ENCODE assay signal across 10 cellular contexts in genomic region chr1:227901906-227902640, GRCh38. TPM values are rescaled to one million over a fixed set of nuclear protein-coding genes. Genes with fewer than 3 reads are reported as not detected.
DNase-seq lines count a peak whose midpoint lies in the region; ATAC-seq and TF ChIP-seq lines count a peak whose summit lies in the region.
"Had no signal": no experiment of that assay in that cellular context is flagged by ENCODE, and none has a peak within 500 bp of the region (broad histone marks: within the 10 kb centered on the region; RNA-seq: fewer than 3 reads in every experiment).

No MANE protein-coding gene starts in this region.

- no peaks in the 10 kb centered on the region for H3K36me3 Mint-ChIP-seq in naive thymus-derived CD4-positive, alpha-beta T cell

- H3K79me2 ChIP-seq in DND-41 (ENCODE audit: insufficient read depth, low read length), result no peaks in the 10 kb centered on the region

- no peak overlapping the region for H3K4me3 Mint-ChIP-seq in naive thymus-derived CD4-positive, alpha-beta T cell

- no peaks in the 10 kb centered on the region for H4K20me1 ChIP-seq in DND-41 (ENCODE audit: insufficient read depth, low read length)

- CTCF ChIA-PET in naive thymus-derived CD4-positive, alpha-beta T cell (lab: Charles Lee), result no interaction called here

- H3K27me3 ChIP-seq in DND-41 (ENCODE audit: insufficient read depth, low read length, poor library complexity) (no peaks in the 10 kb centered on the region), colonic mucosa (no peaks in the 10 kb centered on the region)
- no peaks in the 10 kb centered on the region for H3K27me3 ChIP-seq in naive thymus-derived CD4-positive, alpha-beta T cell (ENCODE audit: control insufficient read depth in 2 of 2, insufficient read depth in 2 of 2, low read length in 2 of 2)

- H3K27me3 Mint-ChIP-seq in naive thymus-derived CD4-positive, alpha-beta T cell, result no peaks in the 10 kb centered on the region

- no peak overlapping the region for H2AFZ ChIP-seq in DND-41 (ENCODE audit: low read depth, low read length)

- H3K4me1 Mint-ChIP-seq in naive thymus-derived CD4-positive, alpha-beta T cell, result peaks cover 0 to 17% (median 9%) of the 10 kb centered on the region in 7 donors

- peak; percentile 14 for TF ChIP-seq CTCF in DND-41 (IDR thresholded peaks at IDR 0.05; ENCODE audit: borderline replicate concordance, extremely low read depth, low read length, poor library complexity, severe bottlenecking)
- TF ChIP-seq CTCF in choroid plexus epithelial cell (conservative IDR thresholded peaks at IDR 0.05; ENCODE audit: low read depth, low read length), result no peak
- TF ChIP-seq CTCF in colonic mucosa (IDR thresholded peaks at IDR 0.05), result no peak

- no peak overlapping the region for H3K4me2 ChIP-seq in DND-41 (ENCODE audit: insufficient read depth, low read length)

- H3K27ac ChIP-seq in DND-41 (ENCODE audit: low read length) (no peak overlapping the region), colonic mucosa (no peak overlapping the region)
- H3K27ac ChIP-seq in naive thymus-derived CD4-positive, alpha-beta T cell (ENCODE audit: low read depth, low read length), result no peak overlapping the region
- H3K27ac ChIP-seq: HL-60 had no signal

- no peak overlapping the region for H3K9ac ChIP-seq in DND-41 (ENCODE audit: low read depth, low read length)
- no peak overlapping the region for H3K9ac ChIP-seq in colonic mucosa (ENCODE audit: low read depth in 2 of 2, low read length in 2 of 2)

- H3K9me3 ChIP-seq in DND-41 (ENCODE audit: insufficient read depth, low read length, severe bottlenecking) (no peaks in the 10 kb centered on the region), colonic mucosa (no peaks in the 10 kb centered on the region)
- H3K9me3 ChIP-seq in naive thymus-derived CD4-positive, alpha-beta T cell (ENCODE audit: control insufficient read depth in 2 of 3, low read length in 3 of 3), result no peaks in the 10 kb centered on the region

- DNase-seq in DND-41 (peak; percentile 16), HT1080 (ENCODE audit: low read depth) (peak; percentile 44), choroid plexus epithelial cell (ENCODE audit: low read depth) (peak; percentile 42), colonic mucosa (no peak)
- peak in 1 of 9 donors; percentile 7 for DNase-seq in naive thymus-derived CD4-positive, alpha-beta T cell
- DNase-seq: NCI-H2081 treated with DMSO at 0.1 percent for 48 hours, small intestine had no signal

- H3K9me3 Mint-ChIP-seq in naive thymus-derived CD4-positive, alpha-beta T cell, result no peaks in the 10 kb centered on the region

- intact Hi-C loops in naive thymus-derived CD4-positive, alpha-beta T cell (cut with micrococcal nuclease), result no loop called here
- intact Hi-C loops in colonic mucosa (cut with DNase I), result no loop called here

- ATAC-seq in DND-41 (ENCODE audit: insufficient read depth, low read depth) (peak; percentile 16; the same call in 1 of the 3 replicates), GM21423 (IDR thresholded peaks at IDR 0.05; ENCODE audit: unreplicated experiment) (no peak), HG03139 (IDR thresholded peaks at IDR 0.05; ENCODE audit: unreplicated experiment) (no peak)
- ATAC-seq in naive thymus-derived CD4-positive, alpha-beta T cell, result no peak

- peak overlapping the region in 5 of 9 donors; percentile 0 to 65 (median 46) for H3K27ac Mint-ChIP-seq in naive thymus-derived CD4-positive, alpha-beta T cell

- POLR2A ChIA-PET in naive thymus-derived CD4-positive, alpha-beta T cell (lab: Charles Lee), result no interaction called here

- H3K36me3 ChIP-seq in DND-41 (ENCODE audit: insufficient read depth, low read length) (no peaks in the 10 kb centered on the region), colonic mucosa (no peaks in the 10 kb centered on the region)
- no peaks in the 10 kb centered on the region for H3K36me3 ChIP-seq in naive thymus-derived CD4-positive, alpha-beta T cell (ENCODE audit: control insufficient read depth in 2 of 3, insufficient read depth in 3 of 3, low read length in 3 of 3)

- H3K4me1 ChIP-seq in DND-41 (ENCODE audit: insufficient read depth, low read length) (no peaks in the 10 kb centered on the region), colonic mucosa (no peaks in the 10 kb centered on the region)
- H3K4me1 ChIP-seq in naive thymus-derived CD4-positive, alpha-beta T cell (ENCODE audit: control insufficient read depth in 2 of 2, insufficient read depth in 2 of 2, low read length in 2 of 2), result no peaks in the 10 kb centered on the region

- H3K4me3 ChIP-seq in DND-41 (ENCODE audit: low read depth in 1 of 2, low read length in 2 of 2), result no peak overlapping the region
- H3K4me3 ChIP-seq in choroid plexus epithelial cell (ENCODE audit: low read depth, low read length), result no peak overlapping the region
- no peak overlapping the region for H3K4me3 ChIP-seq in naive thymus-derived CD4-positive, alpha-beta T cell (ENCODE audit: low read length)
- H3K4me3 ChIP-seq in colonic mucosa, result no peak overlapping the region

RNA-seq across cellular contexts. Expression of gene WNT9A, which starts 45.7 kb away (rescaled TPM):
- total RNA-seq in HT1080 (2014; rRNA removed; shearing (Covaris generic)), result 0.33 and 0.68 TPM in 2 replicates
- polyA plus RNA-seq in HT1080 (2015; cell fraction: cytosol; rRNA removed), result 0.41 and 0.52 TPM in 2 replicates
- 0.44 and 0.75 TPM in 2 replicates for polyA plus RNA-seq in HT1080 (2015; cell fraction: nucleus; rRNA removed)
- under 1 TPM in 1 of 5 experiments, not detected in 4; 0.29 TPM for total RNA-seq in naive thymus-derived CD4-positive, alpha-beta T cell
- not detected for polyA plus RNA-seq in naive thymus-derived CD4-positive, alpha-beta T cell
- 1 to 10 TPM; 2.6 to 3.3 TPM for total RNA-seq in colonic mucosa
